23 cellular contexts compared by ENCODE assay signal in genomic region chr18:7066965-7067555, GRCh38. TPM values are rescaled to one million over a fixed set of nuclear protein-coding genes. Genes with fewer than 3 reads are reported as not detected.
"Had no signal": no experiment of that assay in that cellular context is flagged by ENCODE, and none has a peak within 500 bp of the region (broad histone marks: within the 10 kb centered on the region; RNA-seq: fewer than 3 reads in every experiment).

No MANE protein-coding gene starts in this region.

- H3K36me3 Mint-ChIP-seq: naive thymus-derived CD4-positive, alpha-beta T cell; stimulated activated effector memory CD8-positive, alpha-beta T cell treated with anti-CD3 and anti-CD28 coated beads, Interleukin-12 subunit alpha, Interleukin-12 subunit beta, amount 100 ng/mL, for 72 hours had no signal

- DNase-seq: activated CD4-positive, alpha-beta T cell treated with anti-CD3 and anti-CD28 coated beads, Interleukin-2, amount 10 ng/mL, durations not matched to agents 7 days and 5 days; activated CD8-positive, alpha-beta memory T cell treated with anti-CD3 and anti-CD28 coated beads, Interleukin-2, amount 50 U/mL, for 4 hours; activated naive CD4-positive, alpha-beta T cell treated with anti-CD3 and anti-CD28 coated beads for 36 hours; activated T-cell treated with anti-CD3 and anti-CD28 coated beads, Interleukin-2, amount 50 U/mL, for 4 hours; aorta; effector CD8-positive, alpha-beta T cell; esophagus squamous epithelium; kidney; mucosa of descending colon; naive thymus-derived CD4-positive, alpha-beta T cell; ovary; stimulated activated CD4-positive, alpha-beta T cell treated with anti-CD3 and anti-CD28 coated beads, Interleukin-4, amount 100 ng/mL, for 24 hours; T-helper 1 cell; T1000; upper lobe of right lung had no signal

- H3K4me1 Mint-ChIP-seq: activated CD4-positive, alpha-beta T cell treated with anti-CD3 and anti-CD28 coated beads, Interleukin-2, amount 10 ng/mL, durations not matched to agents 7 days and 5 days; central memory CD8-positive, alpha-beta T cell; naive thymus-derived CD4-positive, alpha-beta T cell; stimulated activated effector memory CD8-positive, alpha-beta T cell treated with anti-CD3 and anti-CD28 coated beads, Interleukin-12 subunit alpha, Interleukin-12 subunit beta, amount 100 ng/mL, for 72 hours had no signal

- H3K4me3 ChIP-seq: esophagus squamous epithelium, lung, mucosa of descending colon, ovary, upper lobe of right lung had no signal

- H3K27ac Mint-ChIP-seq: activated CD4-positive, alpha-beta T cell treated with anti-CD3 and anti-CD28 coated beads, Interleukin-2, amount 10 ng/mL, durations not matched to agents 7 days and 5 days; activated naive CD4-positive, alpha-beta T cell treated with anti-CD3 and anti-CD28 coated beads for 36 hours; dendritic cell treated with granulocyte-macrophage colony-stimulating factor and Interleukin-4, amounts not matched to agents 40 ng/mL and 50 ng/mL, for 4 days; naive thymus-derived CD4-positive, alpha-beta T cell; stimulated activated effector memory CD8-positive, alpha-beta T cell treated with anti-CD3 and anti-CD28 coated beads, Interleukin-12 subunit alpha, Interleukin-12 subunit beta, amount 100 ng/mL, for 72 hours had no signal

- ATAC-seq: activated CD4-positive, CD25-positive, alpha-beta regulatory T cell treated with anti-CD3 and anti-CD28 coated beads, Interleukin-2, amount 50 U/mL, for 24 hours; activated T-cell treated with anti-CD3 and anti-CD28 coated beads, Interleukin-2, amount 50 U/mL, for 4 hours; foreskin keratinocyte; left lobe of liver; mucosa of descending colon; naive thymus-derived CD4-positive, alpha-beta T cell; sciatic nerve; stimulated activated effector memory CD8-positive, alpha-beta T cell treated with anti-CD3 and anti-CD28 coated beads, Interleukin-12 subunit alpha, Interleukin-12 subunit beta, amount 100 ng/mL, for 72 hours; upper lobe of right lung had no signal

- H3K4me3 Mint-ChIP-seq: activated CD4-positive, alpha-beta T cell treated with anti-CD3 and anti-CD28 coated beads, Interleukin-2, amount 10 ng/mL, durations not matched to agents 7 days and 5 days; activated naive CD4-positive, alpha-beta T cell treated with anti-CD3 and anti-CD28 coated beads for 36 hours; activated T-cell treated with anti-CD3 and anti-CD28 coated beads, Interleukin-2, amount 50 U/mL, for 4 hours; central memory CD8-positive, alpha-beta T cell; dendritic cell treated with granulocyte-macrophage colony-stimulating factor and Interleukin-4, amounts not matched to agents 40 ng/mL and 50 ng/mL, for 4 days; naive thymus-derived CD4-positive, alpha-beta T cell; stimulated activated effector memory CD8-positive, alpha-beta T cell treated with anti-CD3 and anti-CD28 coated beads, Interleukin-12 subunit alpha, Interleukin-12 subunit beta, amount 100 ng/mL, for 72 hours had no signal

- H3K27ac ChIP-seq: esophagus squamous epithelium, foreskin keratinocyte, ovary, upper lobe of right lung had no signal

- H3K36me3 ChIP-seq: esophagus squamous epithelium, ovary, upper lobe of right lung had no signal

- H3K27me3 Mint-ChIP-seq: activated CD4-positive, alpha-beta T cell treated with anti-CD3 and anti-CD28 coated beads, Interleukin-2, amount 10 ng/mL, durations not matched to agents 7 days and 5 days; central memory CD8-positive, alpha-beta T cell; dendritic cell treated with granulocyte-macrophage colony-stimulating factor and Interleukin-4, amounts not matched to agents 40 ng/mL and 50 ng/mL, for 4 days had no signal

- H3K9me3 ChIP-seq: esophagus squamous epithelium, mucosa of descending colon, ovary, upper lobe of right lung had no signal

- H3K4me1 ChIP-seq: esophagus squamous epithelium, upper lobe of right lung had no signal

- H3K9me3 Mint-ChIP-seq: activated CD4-positive, alpha-beta T cell treated with anti-CD3 and anti-CD28 coated beads, Interleukin-2, amount 10 ng/mL, durations not matched to agents 7 days and 5 days; activated T-cell treated with anti-CD3 and anti-CD28 coated beads, Interleukin-2, amount 50 U/mL, for 4 hours; central memory CD8-positive, alpha-beta T cell; dendritic cell treated with granulocyte-macrophage colony-stimulating factor and Interleukin-4, amounts not matched to agents 40 ng/mL and 50 ng/mL, for 4 days had no signal

- H3K27me3 ChIP-seq: esophagus squamous epithelium, foreskin keratinocyte, ovary had no signal

RNA-seq across cellular contexts. Expression of gene LAMA1, which starts 50.5 kb away (rescaled TPM):
- total RNA-seq: activated CD4-positive, alpha-beta T cell treated with anti-CD3 and anti-CD28 coated beads, Interleukin-2, amount 10 ng/mL, durations not matched to agents 7 days and 5 days; activated naive CD4-positive, alpha-beta T cell treated with anti-CD3 and anti-CD28 coated beads for 36 hours; naive thymus-derived CD4-positive, alpha-beta T cell had no signal
- polyA plus RNA-seq: naive thymus-derived CD4-positive, alpha-beta T cell had no signal
